8 cellular contexts compared by ENCODE assay signal in the genomic region with DNA sequence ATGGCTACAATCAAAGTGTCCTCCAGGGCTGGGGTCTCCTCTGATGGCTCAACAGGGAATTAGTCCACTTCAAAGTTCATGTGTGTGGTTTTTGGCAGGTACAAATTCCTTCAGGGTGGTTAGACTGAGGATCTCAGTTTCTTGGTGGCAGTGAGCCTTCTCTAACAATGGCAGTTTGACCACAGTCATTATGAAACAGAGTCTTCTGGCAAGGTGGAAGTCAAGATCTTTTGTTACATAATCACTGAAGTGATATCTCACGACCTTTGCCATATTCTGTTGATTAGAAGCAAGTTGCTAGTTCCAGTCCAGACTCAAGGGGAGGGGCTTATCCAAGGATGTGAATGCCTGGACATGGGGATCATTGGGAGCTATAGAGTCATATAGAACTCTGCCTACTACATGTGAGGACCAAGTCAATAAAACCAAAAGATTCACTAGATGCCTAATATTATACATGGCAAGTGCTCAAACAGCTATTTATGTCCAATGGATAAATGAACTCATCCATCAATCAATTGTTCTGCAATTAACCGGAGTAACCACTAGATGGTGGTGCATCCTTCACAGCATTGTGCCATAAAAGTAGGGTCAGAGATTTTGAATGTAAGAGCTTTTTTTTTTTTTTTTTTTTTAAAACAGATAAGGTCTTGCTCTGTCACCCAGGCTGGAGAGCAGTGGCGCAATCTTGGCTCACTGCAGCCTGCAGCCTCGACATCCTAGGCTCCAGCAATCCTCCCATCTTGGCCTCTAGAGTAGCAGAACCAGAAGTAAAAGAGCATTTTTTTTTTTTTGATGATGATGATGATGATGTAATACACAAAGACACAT.
DNase-seq lines count a peak whose midpoint lies in the region; ATAC-seq and TF ChIP-seq lines count a peak whose summit lies in the region.

No MANE protein-coding gene starts in this region.

- no peak overlapping the region for H3K27ac Mint-ChIP-seq in activated T-helper 17 cell treated with anti-CD3 and anti-CD28 coated beads, Interleukin-2, amount 50 U/mL, for 72 hours

- ATAC-seq in HG03342 (IDR thresholded peaks at IDR 0.05; ENCODE audit: unreplicated experiment): peak; percentile 89
- ATAC-seq in activated T-helper 17 cell treated with anti-CD3 and anti-CD28 coated beads, Interleukin-2, amount 50 U/mL, for 72 hours (replicated peaks): peak; percentile 64

- no peaks in the 10 kb centered on the region for H3K9me3 ChIP-seq in tibial artery

- no peak overlapping the region for H3K4me3 ChIP-seq in tibial artery

- no peaks in the 10 kb centered on the region for H3K36me3 ChIP-seq in tibial artery

- no peaks in the 10 kb centered on the region for H3K4me1 ChIP-seq in tibial artery

- peaks cover 8% of the 10 kb centered on the region for H3K27me3 Mint-ChIP-seq in activated T-helper 17 cell treated with anti-CD3 and anti-CD28 coated beads, Interleukin-2, amount 50 U/mL, for 72 hours

- TF ChIP-seq CTCF in tibial artery (IDR thresholded peaks at IDR 0.05): peak in 1 of 2 experiments; percentile 17

- no peaks in the 10 kb centered on the region for H3K4me1 Mint-ChIP-seq in activated T-helper 17 cell treated with anti-CD3 and anti-CD28 coated beads, Interleukin-2, amount 50 U/mL, for 72 hours

- H3K4me3 Mint-ChIP-seq in activated T-helper 17 cell treated with anti-CD3 and anti-CD28 coated beads, Interleukin-2, amount 50 U/mL, for 72 hours: no peak overlapping the region

- H3K9me3 Mint-ChIP-seq in activated T-helper 17 cell treated with anti-CD3 and anti-CD28 coated beads, Interleukin-2, amount 50 U/mL, for 72 hours: no peaks in the 10 kb centered on the region

- H3K27me3 ChIP-seq in tibial artery: no peaks in the 10 kb centered on the region

- DNase-seq in DMS53 (lab: John Stamatoyannopoulos, UW) (peak; percentile 86), GM19240 (ENCODE audit: insufficient read length, low spot score) (peak; percentile 4), NCI-H446 (lab: John Stamatoyannopoulos, UW) (peak; percentile 70 to 81), left kidney (ENCODE audit: low read depth, low spot score) (peak; percentile 19), T1000 (lab: John Stamatoyannopoulos, UW) (no peak), tibial artery (no peak)

- H3K36me3 Mint-ChIP-seq in activated T-helper 17 cell treated with anti-CD3 and anti-CD28 coated beads, Interleukin-2, amount 50 U/mL, for 72 hours (ENCODE audit: low read depth): no peaks in the 10 kb centered on the region

- H3K27ac ChIP-seq in tibial artery: no peak overlapping the region

- intact Hi-C loops in tibial artery (cut with DNase I; ENCODE audit: low total_unique reads): no loop called here

Comparison
In these comparisons a context has a peak if more than half of its experiments do, and no peak if none do; other contexts are left out.
1. DNase-seq: peak in DMS53 (single experiment), GM19240 (single experiment), NCI-H446 (2 of 2) and left kidney (single experiment); none in T1000 (single experiment) and tibial artery (0 of 2).